7 cellular contexts compared by ENCODE assay signal in the genomic region with DNA sequence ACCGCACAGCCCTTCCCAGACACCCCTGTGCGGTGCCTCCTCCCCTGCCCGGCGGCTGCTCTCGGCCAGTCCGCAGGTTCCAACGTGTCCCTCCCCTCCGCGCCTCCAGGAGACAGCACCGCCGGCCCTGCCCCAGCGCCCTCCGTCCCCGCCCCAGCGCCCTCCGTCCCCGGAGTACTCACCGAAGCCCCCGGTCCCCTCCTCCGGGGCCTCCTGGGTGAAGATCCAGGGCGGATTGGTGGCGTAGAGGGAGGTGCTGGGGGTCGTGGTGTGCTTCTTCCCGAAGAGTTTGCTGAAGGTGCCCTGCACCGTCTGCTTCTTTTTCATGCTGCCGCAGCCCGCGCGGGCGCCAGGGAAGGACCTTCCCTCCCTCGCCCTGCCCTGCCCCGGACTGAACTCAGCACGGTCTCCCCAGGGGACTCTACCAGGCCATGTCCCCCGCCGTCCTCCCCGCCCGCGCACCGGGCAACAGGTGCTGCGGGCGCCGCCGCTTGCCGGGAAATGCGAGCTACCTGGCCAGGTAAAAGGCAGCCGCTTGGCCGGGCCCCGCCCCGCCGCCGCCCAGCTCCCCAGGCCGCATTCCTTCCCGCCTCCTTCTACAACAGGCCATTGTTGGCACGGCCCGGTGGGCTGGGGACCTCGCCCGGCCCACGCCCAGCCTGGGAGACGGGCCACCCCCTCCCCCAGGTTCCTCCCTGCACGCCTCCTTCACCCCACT. TPM values are rescaled to one million over a fixed set of nuclear protein-coding genes. Genes with fewer than 3 reads are reported as not detected.
A peak's percentile ranks its signal among the peaks of the same experiment; 100 is the strongest.
DNase-seq lines count a peak whose midpoint lies in the region; ATAC-seq and TF ChIP-seq lines count a peak whose summit lies in the region.

A gene with protein sequence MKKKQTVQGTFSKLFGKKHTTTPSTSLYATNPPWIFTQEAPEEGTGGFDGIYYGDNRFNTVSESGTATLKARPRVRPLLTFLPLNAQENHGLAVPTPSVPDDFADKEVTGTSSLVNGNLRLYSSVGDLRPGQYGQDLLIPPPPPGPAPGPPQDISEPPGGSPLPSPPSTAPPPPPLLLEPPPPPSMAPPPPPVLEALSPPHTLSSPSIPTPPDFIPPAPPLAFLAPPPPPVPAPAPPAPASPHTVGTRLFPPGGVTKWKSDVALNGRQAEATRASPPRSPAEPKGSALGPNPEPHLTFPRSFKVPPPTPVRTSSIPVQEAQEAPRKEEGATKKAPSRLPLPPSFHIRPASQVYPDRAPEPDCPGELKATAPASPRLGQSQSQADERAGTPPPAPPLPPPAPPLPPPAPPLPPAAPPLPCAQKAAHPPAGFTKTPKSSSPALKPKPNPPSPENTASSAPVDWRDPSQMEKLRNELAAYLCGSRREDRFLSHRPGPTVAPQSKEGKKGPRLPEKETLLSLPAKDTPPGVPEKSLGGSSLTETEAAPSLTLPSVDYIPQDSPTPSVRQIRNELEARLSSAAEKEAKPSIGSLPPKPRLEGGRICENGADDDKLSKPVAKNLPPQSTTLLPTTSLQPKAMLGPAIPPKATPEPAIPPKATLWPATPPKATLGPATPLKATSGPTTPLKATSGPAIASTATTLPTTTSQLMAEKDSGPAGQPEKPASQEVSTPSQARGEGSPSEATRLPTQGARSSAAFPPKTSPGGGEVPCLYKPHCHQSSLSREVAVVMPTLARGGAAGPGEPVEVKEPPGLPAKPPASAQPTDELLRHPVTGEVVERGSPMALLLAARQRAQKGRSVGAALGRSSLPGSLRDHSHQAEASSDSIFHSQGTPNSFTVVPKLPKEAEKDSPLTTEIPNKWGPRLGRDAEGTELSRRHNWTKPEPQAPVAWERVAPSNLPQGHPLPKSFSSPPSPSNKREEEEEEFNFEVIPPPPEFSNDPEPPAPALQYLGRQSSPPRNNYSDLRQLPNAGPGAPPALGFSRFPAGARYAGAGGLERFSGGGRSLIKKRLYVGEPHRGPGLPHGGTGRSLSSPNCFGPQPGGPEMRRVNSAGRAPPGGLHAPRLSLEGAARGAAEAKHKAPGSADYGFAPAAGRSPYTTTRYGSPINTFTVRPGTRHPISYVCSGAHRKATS (minus strand): TSS at position 503 of the 718 bp plus-strand sequence. CDS start 176 bp downstream, at position 327.

- BruUV-seq in PC-9 (replicated peaks; lab: Mats Ljungman, UMichigan), result no TSS peak

- H3F3A ChIP-seq in GM23338 (replicated peaks; ENCODE audit: low read depth) (peaks cover 36% of the 10 kb centered on the region), PC-9 (ENCODE audit: insufficient read depth, low read depth) (peaks cover 53% of the 10 kb centered on the region), neural cell (ENCODE audit: insufficient read depth, low read length, poor library complexity, severe bottlenecking) (no peaks in the 10 kb centered on the region)

- no peaks in the 10 kb centered on the region for H3K9me3 ChIP-seq in PC-9 (ENCODE audit: insufficient read depth, low read depth)
- no peaks in the 10 kb centered on the region for H3K9me3 ChIP-seq in esophagus muscularis mucosa
- no peaks in the 10 kb centered on the region for H3K9me3 ChIP-seq in neural cell (ENCODE audit: low read length)

- TF ChIP-seq EP300 in esophagus muscularis mucosa (IDR thresholded peaks at IDR 0.05) (no peak), neural cell (conservative IDR thresholded peaks at IDR 0.05; ENCODE audit: poor library complexity, severe bottlenecking) (no peak)

- peak within 1 kb of the TSS; percentile 87 for H2AFZ ChIP-seq in GM23338
- H2AFZ ChIP-seq in PC-9, result peak within 1 kb of the TSS; percentile 76
- H2AFZ ChIP-seq in neural cell (ENCODE audit: low read depth, low read length), result no peak within 1 kb of the TSS

- H3K9me3 Mint-ChIP-seq in GM23338, result no peaks in the 10 kb centered on the region

- TF ChIP-seq RAD21 in neural cell (conservative IDR thresholded peaks at IDR 0.05), result no peak

- TF ChIP-seq POLR2A in esophagus muscularis mucosa (IDR thresholded peaks at IDR 0.05; ENCODE audit: low read depth), result no peak

- H3K4me3 ChIP-seq in GM23338 (peak within 1 kb of the TSS; percentile 99), PC-9 (peak within 1 kb of the TSS; percentile 97), esophagus muscularis mucosa (peak within 1 kb of the TSS; percentile 51 to 64 (median 54)), neural cell (ENCODE audit: low read length) (peak within 1 kb of the TSS; percentile 58)

- H3K4me2 ChIP-seq in GM23338 (peak within 1 kb of the TSS; percentile 99), PC-9 (peak within 1 kb of the TSS; percentile 96), neural cell (ENCODE audit: low read length) (no peak within 1 kb of the TSS)

- H3K27ac Mint-ChIP-seq in GM23338, result peak within 1 kb of the TSS; percentile 38

- CTCF ChIA-PET in PC-9 (lab: Charles Lee), result interaction anchor here (0.6 to 0.9 kb wide), 3 partner anchors 20 to 51 kb away, joined by 3 to 5 read pairs (median 3); no protein-coding TSS in a partner anchor

- TF ChIP-seq CTCF in GM23338 (conservative IDR thresholded peaks at IDR 0.05; ENCODE audit: low read depth in 2 of 2) (no peak), PC-9 (conservative IDR thresholded peaks at IDR 0.05) (no peak; the same call in 1 of the 2 replicates), esophagus muscularis mucosa (IDR thresholded peaks at IDR 0.05) (no peak), neural cell (IDR thresholded peaks at IDR 0.05; ENCODE audit: poor library complexity, severe bottlenecking) (no peak)

- H3K4me1 ChIP-seq in GM23338 (ENCODE audit: insufficient read depth) (peaks cover 39% of the 10 kb centered on the region), PC-9 (replicated peaks; ENCODE audit: insufficient read depth) (peaks cover 50% of the 10 kb centered on the region), esophagus muscularis mucosa (peaks cover 12 to 17% (median 14%) of the 10 kb centered on the region in 4 donors)

- H3K27me3 Mint-ChIP-seq in GM23338 (ENCODE audit: insufficient read depth, low read depth, poor library complexity), result peaks cover 23% of the 10 kb centered on the region

- intact Hi-C loops in PC-9 (cut with micrococcal nuclease; ENCODE audit: unreplicated experiment) (loop anchor here (1.0 to 2.0 kb wide), 4 partner anchors 17 to 53 kb away; no protein-coding TSS in a partner anchor), esophagus muscularis mucosa (cut with DNase I) (no loop called here)

- H3K36me3 ChIP-seq in GM23338 (ENCODE audit: insufficient read depth), result peaks cover 8% of the 10 kb centered on the region; the same call in 1 of the 2 replicates
- no peaks in the 10 kb centered on the region; the same call in 1 of the 2 replicates for H3K36me3 ChIP-seq in PC-9 (ENCODE audit: low read depth)
- no peaks in the 10 kb centered on the region for H3K36me3 ChIP-seq in esophagus muscularis mucosa
- H3K36me3 ChIP-seq in neural cell (ENCODE audit: insufficient read depth, low read length), result no peaks in the 10 kb centered on the region

- peak within 1 kb of the TSS; percentile 76 for H3K4me3 Mint-ChIP-seq in GM23338

- H3K27ac ChIP-seq in GM23338 (ENCODE audit: low read depth), result peak within 1 kb of the TSS; percentile 93
- peak within 1 kb of the TSS; percentile 95 for H3K27ac ChIP-seq in PC-9
- H3K27ac ChIP-seq in esophagus muscularis mucosa (replicated peaks in 1 of 4), result peak within 1 kb of the TSS; percentile 49 to 72 (median 58)
- no peak within 1 kb of the TSS for H3K27ac ChIP-seq in neural cell (ENCODE audit: low read length)

- H3K79me2 ChIP-seq in GM23338 (replicated peaks; ENCODE audit: insufficient read depth) (peaks cover 55% of the 10 kb centered on the region), PC-9 (ENCODE audit: low read depth) (peaks cover 46% of the 10 kb centered on the region), neural cell (replicated peaks; ENCODE audit: insufficient read depth, low read length) (no peaks in the 10 kb centered on the region)

- POLR2A ChIA-PET in PC-9 (lab: Charles Lee; ENCODE audit: unreplicated experiment), result interaction anchor here (0.5 to 1.4 kb wide), 17 partner anchors 17 to 554 kb away, joined by 3 to 68 read pairs (median 4); no protein-coding TSS in a partner anchor

- DNase-seq in GM23338 (ENCODE audit: low spot score) (peak; percentile 95), PC-9 (peak; percentile 81 to 95), esophagus muscularis mucosa (ENCODE audit: extremely low spot score) (no peak), SKM-1 treated with dmso at 0.1 percent for 144 hours (lab: John Stamatoyannopoulos, UW; ENCODE audit: unreplicated experiment) (no peak)

- H3K27me3 ChIP-seq in GM23338 (ENCODE audit: insufficient read depth), result no peaks in the 10 kb centered on the region
- H3K27me3 ChIP-seq in PC-9 (ENCODE audit: insufficient read depth, low read depth), result no peaks in the 10 kb centered on the region
- peaks cover 0 to 66% (median 20%) of the 10 kb centered on the region in 4 donors for H3K27me3 ChIP-seq in esophagus muscularis mucosa
- peaks cover 22% of the 10 kb centered on the region for H3K27me3 ChIP-seq in neural cell (ENCODE audit: insufficient read depth, low read depth, low read length)

- no peak within 1 kb of the TSS for H3K9ac ChIP-seq in neural cell (ENCODE audit: low read length)

- H3K9me2 ChIP-seq in GM23338 (ENCODE audit: insufficient read depth) (no peaks in the 10 kb centered on the region), PC-9 (ENCODE audit: insufficient read depth) (no peaks in the 10 kb centered on the region), neural cell (ENCODE audit: insufficient read depth, low read length) (no peaks in the 10 kb centered on the region)

- peaks cover 11% of the 10 kb centered on the region; the same call in 2 of the 3 replicates for H3K36me3 Mint-ChIP-seq in GM23338 (ENCODE audit: low read depth)

- H4K20me1 ChIP-seq in GM23338 (replicated peaks; ENCODE audit: insufficient read depth) (peaks cover 26% of the 10 kb centered on the region), PC-9 (ENCODE audit: insufficient read depth) (peaks cover 27% of the 10 kb centered on the region; the same call in 1 of the 2 replicates), neural cell (ENCODE audit: insufficient read depth) (no peaks in the 10 kb centered on the region)

- ATAC-seq in GM23338 (peak; percentile 89), GM18498 (IDR thresholded peaks at IDR 0.05; ENCODE audit: unreplicated experiment) (no peak), GM18868 (IDR thresholded peaks at IDR 0.05; ENCODE audit: unreplicated experiment) (no peak)

- 7% methylated on average over 21 of the region's 60 CpGs for WGBS in esophagus muscularis mucosa

- H3K4me1 Mint-ChIP-seq in GM23338, result peaks cover 45% of the 10 kb centered on the region

TF ChIP-seq in GM23338, 12 proteins besides CTCF, POLR2A, EP300 and RAD21:
- TF ChIP-seq POLR2AphosphoS5 (IDR thresholded peaks at IDR 0.05; ENCODE audit: low read depth), result peak; percentile 94
- TF ChIP-seq ZNF114 (CRISPR knock-in tag; IDR thresholded peaks at IDR 0.05), result no peak
TF ChIP-seq in GM23338: peak in this region for 1.

TF ChIP-seq in neural cell, 6 proteins besides CTCF, POLR2A, EP300 and RAD21 (continues in another document):
- TF ChIP-seq POLR2AphosphoS5 (IDR thresholded peaks at IDR 0.05), result no peak
- no peak for TF ChIP-seq SMC3 (conservative IDR thresholded peaks at IDR 0.05; ENCODE audit: poor library complexity)

RNA-seq across cellular contexts. Expression of the gene that starts here (rescaled TPM):
- total RNA-seq in GM23338 (2014; rRNA removed; shearing (Covaris generic)), result 40.9 and 48.3 TPM in 2 replicates
- polyA plus RNA-seq in GM23338 (2016; fragmentation: Nextera tagmentation; extraction: Ambion mirVana), result 22.2 and 24.3 TPM in 2 replicates
- total RNA-seq in PC-9 (2021), result 49.8 and 53.9 TPM in 2 replicates
- total RNA-seq in esophagus muscularis mucosa, result 1 to 10 TPM in 3 of 4 donors, under 1 TPM in 1; 0.83 to 2.1 (median 1.6) TPM
- not detected in 2 replicates for polyA plus RNA-seq in neural cell
- polyA minus RNA-seq in neural cell, result not detected in 2 replicates

Comparison
In these comparisons a context has a peak if more than half of its experiments do, and no peak if none do; other contexts are left out.
1. RNA of the gene that starts here (total RNA-seq): 49.8 to 53.9 TPM in PC-9 and 40.9 to 48.3 TPM in GM23338; 0.83 to 2.1 TPM in esophagus muscularis mucosa; every median in the first group is over 10 times any median in the second.
2. RNA of the gene that starts here (polyA plus RNA-seq): 22.2 to 24.3 TPM in GM23338; not detected in neural cell; every median in the first group is over 10 times any median in the second.
3. DNase-seq: peak in GM23338 (single experiment) and PC-9 (2 of 2); none in esophagus muscularis mucosa (single experiment) and SKM-1 treated with dmso at 0.1 percent for 144 hours (single experiment).
4. Peak in every context shown above with its lines, with median percentiles within 50 percentile points of each other: H3K4me3 ChIP-seq.